Comparison of ENCODE assay signal across 2 cellular contexts in genomic region chr11:34468209-34468841, GRCh38.
A peak's percentile ranks its signal among the peaks of the same experiment; 100 is the strongest.
TF ChIP-seq lines count a peak whose summit lies in the region.

No MANE protein-coding gene starts in this region.

TF ChIP-seq in A549, 52 proteins besides CTCF, POLR2A, EP300 and RAD21:
- TF ChIP-seq KDM5A (IDR thresholded peaks at IDR 0.05) = no peak
- TF ChIP-seq SREBF2 (IDR thresholded peaks at IDR 0.05) = no peak
- TF ChIP-seq SMC3 (IDR thresholded peaks at IDR 0.05) = peak; percentile 40; the same call in 1 of the 3 replicates
TF ChIP-seq in A549: peak in this region for 1.

TF ChIP-seq in GM12878, 131 proteins besides CTCF, POLR2A, EP300 and RAD21:
- TF ChIP-seq POU2F2 (IDR thresholded peaks at IDR 0.05; ENCODE audit: borderline replicate concordance, low read depth, low read length) (no peak), ETV6 (conservative IDR thresholded peaks at IDR 0.05 in 1 of 2, IDR thresholded peaks at IDR 0.05 in 1 of 2; ENCODE audit: borderline replicate concordance in 1 of 2, low read depth in 1 of 2) (no peak), SMC3 (IDR thresholded peaks at IDR 0.05; ENCODE audit: borderline replicate concordance, low read length) (peak; percentile 37; the same call in 1 of the 2 replicates), CUX1 (IDR thresholded peaks at IDR 0.05; ENCODE audit: insufficient replicate concordance, low read depth, low read length) (no peak)
- TF ChIP-seq, protein P1, sequence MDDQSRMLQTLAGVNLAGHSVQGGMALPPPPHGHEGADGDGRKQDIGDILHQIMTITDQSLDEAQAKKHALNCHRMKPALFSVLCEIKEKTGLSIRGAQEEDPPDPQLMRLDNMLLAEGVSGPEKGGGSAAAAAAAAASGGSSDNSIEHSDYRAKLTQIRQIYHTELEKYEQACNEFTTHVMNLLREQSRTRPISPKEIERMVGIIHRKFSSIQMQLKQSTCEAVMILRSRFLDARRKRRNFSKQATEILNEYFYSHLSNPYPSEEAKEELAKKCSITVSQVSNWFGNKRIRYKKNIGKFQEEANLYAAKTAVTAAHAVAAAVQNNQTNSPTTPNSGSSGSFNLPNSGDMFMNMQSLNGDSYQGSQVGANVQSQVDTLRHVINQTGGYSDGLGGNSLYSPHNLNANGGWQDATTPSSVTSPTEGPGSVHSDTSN (IDR thresholded peaks at IDR 0.05; ENCODE audit: insufficient replicate concordance, low read depth, low read length) = no peak
- TF ChIP-seq, protein P2, sequence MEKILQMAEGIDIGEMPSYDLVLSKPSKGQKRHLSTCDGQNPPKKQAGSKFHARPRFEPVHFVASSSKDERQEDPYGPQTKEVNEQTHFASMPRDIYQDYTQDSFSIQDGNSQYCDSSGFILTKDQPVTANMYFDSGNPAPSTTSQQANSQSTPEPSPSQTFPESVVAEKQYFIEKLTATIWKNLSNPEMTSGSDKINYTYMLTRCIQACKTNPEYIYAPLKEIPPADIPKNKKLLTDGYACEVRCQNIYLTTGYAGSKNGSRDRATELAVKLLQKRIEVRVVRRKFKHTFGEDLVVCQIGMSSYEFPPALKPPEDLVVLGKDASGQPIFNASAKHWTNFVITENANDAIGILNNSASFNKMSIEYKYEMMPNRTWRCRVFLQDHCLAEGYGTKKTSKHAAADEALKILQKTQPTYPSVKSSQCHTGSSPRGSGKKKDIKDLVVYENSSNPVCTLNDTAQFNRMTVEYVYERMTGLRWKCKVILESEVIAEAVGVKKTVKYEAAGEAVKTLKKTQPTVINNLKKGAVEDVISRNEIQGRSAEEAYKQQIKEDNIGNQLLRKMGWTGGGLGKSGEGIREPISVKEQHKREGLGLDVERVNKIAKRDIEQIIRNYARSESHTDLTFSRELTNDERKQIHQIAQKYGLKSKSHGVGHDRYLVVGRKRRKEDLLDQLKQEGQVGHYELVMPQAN (conservative IDR thresholded peaks at IDR 0.05) = no peak
